8 cellular contexts compared by ENCODE assay signal in the genomic region with DNA sequence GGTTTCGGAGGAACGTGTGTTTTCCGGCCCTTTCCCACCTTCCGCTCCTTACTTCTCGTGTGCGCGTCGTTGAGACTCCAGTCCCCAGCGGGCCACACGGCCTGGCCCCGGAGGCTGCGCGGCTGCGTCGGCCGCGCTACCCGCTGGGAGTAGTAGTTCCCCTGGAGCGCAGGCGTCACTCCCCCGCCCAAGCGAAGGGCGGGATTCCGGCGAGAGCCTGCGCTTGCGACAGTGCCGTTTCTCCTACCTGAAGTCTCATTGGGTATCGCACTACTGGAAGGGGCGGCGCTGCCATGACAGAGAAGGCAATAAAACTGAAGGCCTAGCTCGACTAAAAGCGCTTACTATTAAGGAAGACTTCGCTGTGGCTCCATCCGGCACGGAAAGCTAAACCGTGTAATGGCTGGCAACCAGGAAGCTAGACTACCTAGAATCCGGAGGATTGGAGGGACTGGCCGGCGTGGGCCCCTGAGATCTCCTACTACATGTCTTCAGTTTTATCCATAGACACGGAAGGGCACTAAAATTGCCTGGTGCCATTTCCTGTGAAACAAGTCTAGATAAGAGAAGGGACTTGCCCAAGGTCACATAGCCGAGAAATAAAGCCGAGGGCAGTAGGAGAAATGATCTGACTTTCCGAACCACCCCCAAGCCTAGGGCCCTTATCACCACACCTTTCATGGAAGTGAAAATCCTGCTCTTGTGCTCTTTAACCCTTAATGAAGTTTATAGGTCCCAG. TPM values are rescaled to one million over a fixed set of nuclear protein-coding genes. Genes with fewer than 3 reads are reported as not detected.
DNase-seq lines count a peak whose midpoint lies in the region; ATAC-seq and TF ChIP-seq lines count a peak whose summit lies in the region.

No MANE protein-coding gene starts in this region.

- H2AFZ ChIP-seq in trophoblast cell (ENCODE audit: insufficient read depth, low read length, poor library complexity): peak overlapping the region; percentile 77

- ATAC-seq in HG02852 (IDR thresholded peaks at IDR 0.05; ENCODE audit: unreplicated experiment) (peak; percentile 80), heart left ventricle (peak; percentile 94 to 96 (median 95))

- H3K27me3 ChIP-seq in adrenal gland (no peaks in the 10 kb centered on the region), heart left ventricle (no peaks in the 10 kb centered on the region), trophoblast cell (ENCODE audit: insufficient read depth, low read length) (no peaks in the 10 kb centered on the region)

- no peak overlapping the region for H3K23ac ChIP-seq in trophoblast cell (ENCODE audit: low read length)

- no peak overlapping the region for H2BK12ac ChIP-seq in trophoblast cell (ENCODE audit: low read length)

- H3K4ac ChIP-seq in trophoblast cell (ENCODE audit: low read depth, low read length): peak overlapping the region; percentile 96

- H2BK5ac ChIP-seq in trophoblast cell (ENCODE audit: low read depth, low read length, poor library complexity): peak overlapping the region; percentile 94

- no peaks in the 10 kb centered on the region for H3K9me3 ChIP-seq in adrenal gland (replicated peaks in 1 of 3)
- no peaks in the 10 kb centered on the region for H3K9me3 ChIP-seq in heart left ventricle
- no peaks in the 10 kb centered on the region for H3K9me3 ChIP-seq in trophoblast cell (ENCODE audit: insufficient read depth, low read depth, low read length)

- H3K4me1 Mint-ChIP-seq in type B pancreatic cell (ENCODE audit: unreplicated experiment): peaks cover 17% of the 10 kb centered on the region

- intact Hi-C loops in adrenal gland (cut with DNase I) (loop anchor here (10.0 kb wide), 2 partner anchors 52 to 102 kb away; a partner anchor contains a TSS), heart left ventricle (cut with DNase I) (loop anchor here in 8 of 10 donors (1.0 to 10.0 kb wide), 11 partner anchors 40 to 446 kb away; a partner anchor contains a TSS)

- H3K27ac ChIP-seq in adrenal gland (peak overlapping the region; percentile 93 to 100 (median 98)), heart left ventricle (peak overlapping the region; percentile 91 to 99 (median 95)), trophoblast cell (ENCODE audit: low read depth, low read length) (peak overlapping the region; percentile 90)

- H3K36me3 ChIP-seq in adrenal gland (replicated peaks in 1 of 2) (no peaks in the 10 kb centered on the region), heart left ventricle (peaks cover 0 to 28% (median 5%) of the 10 kb centered on the region in 9 donors), trophoblast cell (ENCODE audit: control insufficient read depth in 1 of 2, insufficient read depth in 2 of 2, low read length in 2 of 2) (peaks cover 6 to 10% of the 10 kb centered on the region in 2 experiments)

- H3K4me1 ChIP-seq in adrenal gland (replicated peaks in 1 of 2) (peaks cover 15 to 46% of the 10 kb centered on the region in 2 donors), heart left ventricle (peaks cover 6 to 48% (median 34%) of the 10 kb centered on the region in 12 donors), trophoblast cell (ENCODE audit: control insufficient read depth in 1 of 2, insufficient read depth in 2 of 2, low read length in 2 of 2) (peaks cover 2 to 10% of the 10 kb centered on the region in 2 experiments)

- in situ Hi-C loops in GM13976 (cut with MboI; ENCODE audit: low sequenced_read_pairs, unreplicated experiment): no loop called here

- H3K36me3 Mint-ChIP-seq in type B pancreatic cell: peaks cover 5% of the 10 kb centered on the region

- TF ChIP-seq POLR2A in adrenal gland (IDR thresholded peaks at IDR 0.05): peak; percentile 86 to 98
- peak; percentile 45 to 90 for TF ChIP-seq POLR2A in heart left ventricle (IDR thresholded peaks at IDR 0.05)

- no peaks in the 10 kb centered on the region for H3K27me3 Mint-ChIP-seq in type B pancreatic cell

- H3K9ac ChIP-seq in trophoblast cell (ENCODE audit: low read length): peak overlapping the region; percentile 80

- peak overlapping the region; percentile 100 for H3K27ac Mint-ChIP-seq in type B pancreatic cell

- peak overlapping the region; percentile 94 for H3K14ac ChIP-seq in trophoblast cell (ENCODE audit: low read length)

- H4K12ac ChIP-seq in trophoblast cell (ENCODE audit: low read depth, low read length): peak overlapping the region; percentile 86

- DNase-seq in GM13976 (ENCODE audit: low spot score): peak; percentile 93
- DNase-seq in NCI-H1436 treated with DMSO at 0.1 percent for 48 hours (lab: John Stamatoyannopoulos, UW): peak; percentile 96
- peak; percentile 95 for DNase-seq in T follicular helper cell (ENCODE audit: low read depth)
- peak; percentile 97 to 99 (median 99) for DNase-seq in adrenal gland
- peak; percentile 98 to 99 (median 99) for DNase-seq in heart left ventricle
- DNase-seq in trophoblast cell: peak; percentile 99
- peak; percentile 95 for DNase-seq in type B pancreatic cell (ENCODE audit: extremely low spot score, unreplicated experiment)

- peak overlapping the region; percentile 95 for H4K8ac ChIP-seq in trophoblast cell (ENCODE audit: low read depth, low read length)

- H2AK5ac ChIP-seq in trophoblast cell (ENCODE audit: low read length): peak overlapping the region; percentile 75

- H2BK120ac ChIP-seq in trophoblast cell (ENCODE audit: insufficient read depth, low read length, poor library complexity): peak overlapping the region; percentile 92

- H3K4me2 ChIP-seq in trophoblast cell (ENCODE audit: low read length): peak overlapping the region; percentile 84

- peak overlapping the region; percentile 93 for H3K18ac ChIP-seq in trophoblast cell (ENCODE audit: low read length)

- peak overlapping the region; percentile 96 for H4K91ac ChIP-seq in trophoblast cell (ENCODE audit: low read depth, low read length)

- H3K9me3 Mint-ChIP-seq in type B pancreatic cell: no peaks in the 10 kb centered on the region

- H3K4me3 ChIP-seq in adrenal gland (peak overlapping the region; percentile 56 to 91 (median 74)), heart left ventricle (peak overlapping the region; percentile 75 to 99 (median 93)), trophoblast cell (ENCODE audit: low read depth, low read length) (peak overlapping the region; percentile 83)

- peaks cover 14% of the 10 kb centered on the region for H3K79me1 ChIP-seq in trophoblast cell (ENCODE audit: low read length)

- H3K79me2 ChIP-seq in trophoblast cell (ENCODE audit: control insufficient read depth, insufficient read depth, low read length, poor library complexity): peaks cover 18% of the 10 kb centered on the region

- TF ChIP-seq CTCF in GM13976 (IDR thresholded peaks at IDR 0.05; ENCODE audit: borderline replicate concordance, control extremely low read depth, extremely low read depth, insufficient read depth, missing control alignments) (no peak), adrenal gland (IDR thresholded peaks at IDR 0.05) (no peak), heart left ventricle (IDR thresholded peaks at IDR 0.05) (no peak), type B pancreatic cell (conservative IDR thresholded peaks at IDR 0.05) (no peak)

- WGBS in adrenal gland, 4 donors: 0 to 4% (median 1%) methylated on average over 11 to 44 of the region's 44 CpGs
- WGBS in heart left ventricle, 4 donors: 0 to 1% (median 1%) methylated on average over 37 to 44 of the region's 44 CpGs
- no CpG with 5 or more reads among the region's 44 CpGs for WGBS in trophoblast cell (ENCODE audit: extremely low coverage, insufficient coverage, insufficient read length)

- H3K4me3 Mint-ChIP-seq in type B pancreatic cell: peak overlapping the region; percentile 100

RNA-seq across cellular contexts. Expression of a gene that starts 0.8 kb away (rescaled TPM):
- total RNA-seq in adrenal gland: 10 to 100 TPM; 16.8 to 37.2 (median 26.3) TPM
- 10 to 100 TPM in 2 of 3 donors, 1 to 10 TPM in 1; 9.3 to 53.1 (median 16.8) TPM for polyA plus RNA-seq in adrenal gland
- total RNA-seq in heart left ventricle: 10 to 100 TPM; 20.4 to 38.5 (median 26.3) TPM
- 10 to 100 TPM; 18.7 to 25.2 TPM for polyA plus RNA-seq in heart left ventricle
- polyA plus RNA-seq in trophoblast cell (2013): 41.7 and 42.5 TPM in 2 replicates
- total RNA-seq in type B pancreatic cell (ENCODE audit: low replicate concordance): 26.0 and 39.3 TPM in 2 replicates

RNA-seq across cellular contexts. Expression of a gene that starts 0.8 kb away (rescaled TPM):
- total RNA-seq in adrenal gland (100 to 1,000 TPM in 3 of 8 donors, 10 to 100 TPM in 5; 57.9 to 122 (median 91.1) TPM), heart left ventricle (10 to 100 TPM; 73.8 to 94.2 (median 78.1) TPM), type B pancreatic cell (ENCODE audit: low replicate concordance) (90.0 and 99.9 TPM in 2 replicates)
- polyA plus RNA-seq in adrenal gland (10 to 100 TPM; 34.5 to 75.8 (median 40.1) TPM), heart left ventricle (10 to 100 TPM; 26.6 to 40.2 TPM)
- 69.1 and 73.8 TPM in 2 replicates for polyA plus RNA-seq in trophoblast cell (2013)

Comparison
In these comparisons a context has a peak if more than half of its experiments do, and no peak if none do; other contexts are left out.
1. Peak in every context shown above with its lines: DNase-seq, ATAC-seq, H3K4me3 ChIP-seq and H3K27ac ChIP-seq.